8 cellular contexts compared by ENCODE assay signal in the genomic region with DNA sequence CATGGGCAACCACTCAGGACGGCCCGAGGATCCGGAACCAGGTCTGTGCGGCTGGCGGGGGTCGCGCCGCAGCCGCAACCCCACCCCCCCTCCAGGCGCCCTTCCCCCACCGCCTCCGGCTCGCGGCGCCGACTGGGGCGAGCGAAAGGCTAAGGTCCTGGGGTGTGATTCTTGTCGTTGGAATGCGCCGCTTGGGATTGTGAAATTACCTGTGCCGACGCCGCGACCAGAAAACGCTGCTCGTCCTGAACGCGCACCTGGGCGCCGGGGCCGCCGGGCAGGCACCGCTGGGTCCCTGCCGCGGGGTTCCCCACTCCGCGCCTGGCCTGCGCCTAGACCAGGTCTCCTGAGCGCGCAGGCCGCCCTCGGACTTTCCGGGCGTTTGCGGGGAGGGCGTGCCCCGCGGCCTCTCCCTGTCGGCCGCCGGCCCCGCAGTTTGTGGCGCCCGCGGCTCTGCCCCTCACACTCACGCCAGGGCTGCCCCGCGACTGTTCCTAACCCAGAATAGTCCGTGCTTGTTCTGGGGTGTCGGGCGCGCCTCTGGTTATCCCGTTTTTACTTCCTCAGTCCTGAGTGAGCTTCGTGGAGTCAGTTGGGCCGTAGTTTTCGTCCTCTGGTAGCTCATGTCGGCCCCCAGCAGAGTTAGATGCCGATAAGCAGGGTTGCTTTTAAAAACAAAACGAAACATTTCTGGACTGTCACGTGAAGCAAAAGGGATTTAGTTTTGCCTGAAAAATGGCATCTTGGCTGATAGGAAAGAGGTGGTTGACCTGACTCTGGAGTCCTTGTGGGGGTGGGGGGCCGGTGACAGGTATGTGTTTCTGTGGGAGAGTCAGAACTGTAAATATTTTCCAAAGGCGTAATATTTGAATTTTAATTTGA.
DNase-seq lines count a peak whose midpoint lies in the region; ATAC-seq and TF ChIP-seq lines count a peak whose summit lies in the region.

No MANE protein-coding gene starts in this region.

- H3K4me3 ChIP-seq in BLaER1 treated with 17β-estradiol and CSF1 and Interleukin-3, amounts not matched to agents 10 nM and 100 nM = peak overlapping the region; percentile 61 to 76 (median 68)
- H3K4me3 ChIP-seq in SU-DHL-6 (ENCODE audit: insufficient read depth, low read length, poor library complexity, severe bottlenecking) (peak overlapping the region; percentile 57), duodenal mucosa (ENCODE audit: low read depth in 1 of 2, low read length in 2 of 2) (peak overlapping the region; percentile 79 to 81), stomach (peak overlapping the region; percentile 66 to 84 (median 75))

- peak; percentile 16 for ATAC-seq in HG03342 (IDR thresholded peaks at IDR 0.05; ENCODE audit: unreplicated experiment)
- ATAC-seq in memory B cell (ENCODE audit: low read depth) = peak; percentile 19

- H3K4me1 ChIP-seq in BLaER1 treated with 17β-estradiol and CSF1 and Interleukin-3, amounts not matched to agents 10 nM and 100 nM = peaks cover 6 to 25% (median 15%) of the 10 kb centered on the region in 10 experiments
- peaks cover 9 to 11% of the 10 kb centered on the region in 2 donors for H3K4me1 ChIP-seq in duodenal mucosa (ENCODE audit: control insufficient read depth in 1 of 2, insufficient read depth in 2 of 2, low read length in 2 of 2)
- peaks cover 17 to 29% (median 23%) of the 10 kb centered on the region in 4 donors for H3K4me1 ChIP-seq in stomach

- peak overlapping the region in 9 of 11 experiments; percentile 23 to 54 (median 35); a peak in 11 of 22 replicates for H3K27ac ChIP-seq in BLaER1 treated with 17β-estradiol and CSF1 and Interleukin-3, amounts not matched to agents 10 nM and 100 nM
- H3K27ac ChIP-seq in SU-DHL-6 (ENCODE audit: low read depth, low read length) (no peak overlapping the region), duodenal mucosa (ENCODE audit: low read depth, low read length) (peak overlapping the region; percentile 69), stomach (peak overlapping the region; percentile 85 to 91 (median 89))

- no peaks in the 10 kb centered on the region for H3K36me3 Mint-ChIP-seq in memory B cell

- H3F3A ChIP-seq in SU-DHL-6 (ENCODE audit: insufficient read depth) = peaks cover 6% of the 10 kb centered on the region; the same call in 1 of the 2 replicates

- peaks cover 9% of the 10 kb centered on the region for H3K4me1 Mint-ChIP-seq in memory B cell

- TF ChIP-seq POLR2A in stomach (IDR thresholded peaks at IDR 0.05) = no peak

- no peaks in the 10 kb centered on the region for H3K27me3 Mint-ChIP-seq in memory B cell

- H2AFZ ChIP-seq in SU-DHL-6 (ENCODE audit: low read depth, low read length, severe bottlenecking) = peak overlapping the region; percentile 72

- DNase-seq in GM19238 (ENCODE audit: insufficient read length, low spot score) (peak; percentile 30), memory B cell (ENCODE audit: low spot score in 2 of 2) (peak in 1 of 2 donors; percentile 28), stomach (peak; percentile 49), cerebellar cortex (ENCODE audit: low spot score) (no peak)

- peak overlapping the region; percentile 80 for H3K27ac Mint-ChIP-seq in memory B cell

- TF ChIP-seq EP300 in stomach (IDR thresholded peaks at IDR 0.05) = no peak

- H3K9me3 Mint-ChIP-seq in memory B cell = no peaks in the 10 kb centered on the region

- H3K9me2 ChIP-seq in SU-DHL-6 (replicated peaks; ENCODE audit: insufficient read depth, low read length) = no peaks in the 10 kb centered on the region

- peaks cover 0 to 45% (median 0%) of the 10 kb centered on the region in 11 experiments; a peak in 8 of 22 replicates for H3K36me3 ChIP-seq in BLaER1 treated with 17β-estradiol and CSF1 and Interleukin-3, amounts not matched to agents 10 nM and 100 nM
- H3K36me3 ChIP-seq in SU-DHL-6 (ENCODE audit: low read length) (no peaks in the 10 kb centered on the region), duodenal mucosa (ENCODE audit: control insufficient read depth in 1 of 2, insufficient read depth in 2 of 2, low read length in 2 of 2) (no peaks in the 10 kb centered on the region), stomach (no peaks in the 10 kb centered on the region)

- H3K9ac ChIP-seq in BLaER1 treated with 17β-estradiol and CSF1 and Interleukin-3, amounts not matched to agents 10 nM and 100 nM = peak overlapping the region; percentile 63 to 84 (median 77)
- H3K9ac ChIP-seq in SU-DHL-6 (ENCODE audit: low read length) (peak overlapping the region; percentile 44), duodenal mucosa (ENCODE audit: low read depth in 1 of 2, low read length in 2 of 2) (peak overlapping the region; percentile 25 to 66)

- H3K27me3 ChIP-seq in BLaER1 treated with 17β-estradiol and CSF1 and Interleukin-3, amounts not matched to agents 10 nM and 100 nM = peaks cover 9 to 23% (median 19%) of the 10 kb centered on the region in 11 experiments
- H3K27me3 ChIP-seq in SU-DHL-6 (ENCODE audit: low read length) (peaks cover 6% of the 10 kb centered on the region; the same call in 1 of the 2 replicates), duodenal mucosa (ENCODE audit: control insufficient read depth in 1 of 2, insufficient read depth in 2 of 2, low read length in 2 of 2) (no peaks in the 10 kb centered on the region), stomach (peaks cover 0 to 7% (median 6%) of the 10 kb centered on the region in 3 donors)

- H3K79me2 ChIP-seq in SU-DHL-6 (ENCODE audit: insufficient read depth, low read length) = no peaks in the 10 kb centered on the region

- H3K4me2 ChIP-seq in BLaER1 treated with 17β-estradiol and CSF1 and Interleukin-3, amounts not matched to agents 10 nM and 100 nM = peak overlapping the region; percentile 97 to 100 (median 100)
- peak overlapping the region; percentile 69 for H3K4me2 ChIP-seq in SU-DHL-6 (ENCODE audit: low read depth, low read length, poor library complexity, severe bottlenecking)

- H4K20me1 ChIP-seq in BLaER1 treated with 17β-estradiol and CSF1 and Interleukin-3, amounts not matched to agents 10 nM and 100 nM = peaks cover 17 to 100% (median 85%) of the 10 kb centered on the region in 11 experiments; a peak in 20 of 22 replicates
- H4K20me1 ChIP-seq in SU-DHL-6 (ENCODE audit: low read depth, low read length) = no peaks in the 10 kb centered on the region

- intact Hi-C loops in stomach (cut with DNase I; ENCODE audit: low total_unique reads) = no loop called here

- 1 to 4% (median 2%) methylated on average over 18 to 73 of the region's 73 CpGs for WGBS in stomach, 5 donors

- H3K9me3 ChIP-seq in BLaER1 treated with 17β-estradiol and CSF1 and Interleukin-3, amounts not matched to agents 10 nM and 100 nM (replicated peaks in 1 of 11) = no peaks in the 10 kb centered on the region
- no peaks in the 10 kb centered on the region for H3K9me3 ChIP-seq in SU-DHL-6 (ENCODE audit: insufficient read depth, low read length)
- H3K9me3 ChIP-seq in duodenal mucosa (ENCODE audit: control insufficient read depth in 1 of 2, low read length in 2 of 2) = no peaks in the 10 kb centered on the region
- no peaks in the 10 kb centered on the region for H3K9me3 ChIP-seq in stomach

- peak overlapping the region; percentile 89 for H3K4me3 Mint-ChIP-seq in memory B cell

- TF ChIP-seq CTCF in SU-DHL-6 (IDR thresholded peaks at IDR 0.05; ENCODE audit: insufficient read depth, low read length, poor library complexity, severe bottlenecking) (no peak), stomach (IDR thresholded peaks at IDR 0.05) (no peak)
